Comparison of ENCODE assay signal across 14 cellular contexts in the genomic region with DNA sequence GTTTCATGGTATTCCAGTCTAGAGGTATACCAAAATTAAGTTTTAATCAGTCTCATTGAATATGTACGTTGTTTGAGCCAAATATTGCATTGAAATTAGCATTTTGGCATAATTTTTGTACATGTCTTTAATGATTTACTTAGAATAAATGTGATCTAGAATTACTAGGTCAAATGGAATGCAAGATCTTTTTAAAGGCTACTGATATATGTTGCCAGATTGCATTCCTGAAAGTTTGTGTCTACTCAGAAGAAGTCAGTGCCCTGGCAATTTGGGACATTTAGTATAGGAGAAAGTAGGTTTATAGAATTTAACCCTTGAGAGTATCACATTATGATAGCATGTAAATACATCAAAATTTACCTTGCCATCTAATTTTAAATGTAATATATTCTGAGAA. TPM values are rescaled to one million over a fixed set of nuclear protein-coding genes. Genes with fewer than 3 reads are reported as not detected.
DNase-seq lines count a peak whose midpoint lies in the region; ATAC-seq and TF ChIP-seq lines count a peak whose summit lies in the region.
"Had no signal": no experiment of that assay in that cellular context is flagged by ENCODE, and none has a peak within 500 bp of the region (broad histone marks: within the 10 kb centered on the region; RNA-seq: fewer than 3 reads in every experiment).

No MANE protein-coding gene starts in this region.

- H3K27me3 ChIP-seq in BJ (ENCODE audit: control insufficient read depth, insufficient read depth, low read length) (no peaks in the 10 kb centered on the region), PC-9 (ENCODE audit: insufficient read depth, low read depth) (no peaks in the 10 kb centered on the region)
- H3K27me3 ChIP-seq: neutrophil had no signal

- peaks cover 3% of the 10 kb centered on the region for H3F3A ChIP-seq in PC-9 (ENCODE audit: insufficient read depth, low read depth)

- H3K4me1 ChIP-seq in PC-9 (replicated peaks; ENCODE audit: insufficient read depth): peaks cover 13% of the 10 kb centered on the region

- POLR2A ChIA-PET in BJ (lab: Charles Lee): no interaction called here
- POLR2A ChIA-PET in PC-9 (lab: Charles Lee; ENCODE audit: unreplicated experiment): no interaction called here

- TF ChIP-seq CTCF in BJ (IDR thresholded peaks at IDR 0.05; ENCODE audit: insufficient read depth, low read depth, low read length): no peak
- no peak for TF ChIP-seq CTCF in PC-9 (conservative IDR thresholded peaks at IDR 0.05)
- TF ChIP-seq CTCF in epithelial cell of proximal tubule (conservative IDR thresholded peaks at IDR 0.05; ENCODE audit: low read depth, low read length): no peak
- TF ChIP-seq CTCF in omental fat pad (IDR thresholded peaks at IDR 0.05): no peak

- DNase-seq in BJ (ENCODE audit: low read depth): peak; percentile 19
- DNase-seq in PC-9: peak in 1 of 2 experiments; percentile 78
- DNase-seq in epithelial cell of proximal tubule (ENCODE audit: low read depth): peak; percentile 40
- no peak for DNase-seq in omental fat pad (ENCODE audit: low spot score)
- DNase-seq in DMS153 (lab: John Stamatoyannopoulos, UW): no peak
- DNase-seq in 8988T: no peak
- no peak for DNase-seq in SHP77 (lab: John Stamatoyannopoulos, UW)
- DNase-seq: activated CD8-positive, alpha-beta memory T cell treated with anti-CD3 and anti-CD28 coated beads, Interleukin-2, amount 50 U/mL, for 48 hours; islet precursor cell; NCI-H2227 treated with DMSO at 0.1 percent for 48 hours; stimulated activated naive CD4-positive, alpha-beta T cell had no signal

- H3K4me3 ChIP-seq in BJ (ENCODE audit: low read depth, low read length) (no peak overlapping the region), PC-9 (no peak overlapping the region), epithelial cell of proximal tubule (ENCODE audit: low read depth, low read length) (no peak overlapping the region)

- intact Hi-C loops in PC-9 (cut with micrococcal nuclease; ENCODE audit: unreplicated experiment): loop anchor here (1.0 to 5.0 kb wide), 3 partner anchors 34 to 124 kb away; partner anchors contain the start of gene KMT2E

- H4K20me1 ChIP-seq in PC-9 (ENCODE audit: insufficient read depth): peaks cover 24% of the 10 kb centered on the region

- peaks cover 6% of the 10 kb centered on the region for H3K36me3 ChIP-seq in BJ (ENCODE audit: control insufficient read depth, insufficient read depth, low read length)
- H3K36me3 ChIP-seq in PC-9 (ENCODE audit: low read depth): peaks cover 29% of the 10 kb centered on the region

- no peaks in the 10 kb centered on the region for H3K9me2 ChIP-seq in PC-9 (ENCODE audit: insufficient read depth)

- H2AFZ ChIP-seq in PC-9: no peak overlapping the region

- H3K9me3 ChIP-seq in PC-9 (ENCODE audit: insufficient read depth, low read depth): no peaks in the 10 kb centered on the region
- H3K9me3 ChIP-seq: neutrophil had no signal

- H3K27ac ChIP-seq in PC-9: peak overlapping the region; percentile 31
- H3K27ac ChIP-seq: neutrophil, VCaP had no signal

- no TSS peak for BruUV-seq in PC-9 (replicated peaks; lab: Mats Ljungman, UMichigan)

- H3K79me2 ChIP-seq in PC-9 (ENCODE audit: low read depth): peaks cover 39% of the 10 kb centered on the region

- ATAC-seq in omental fat pad (ENCODE audit: low FRiP score) (peak; percentile 62), GM18868 (IDR thresholded peaks at IDR 0.05; ENCODE audit: unreplicated experiment) (no peak)

- CTCF ChIA-PET in BJ (lab: Yijun Ruan, JAX) (no interaction called here), PC-9 (lab: Charles Lee) (no interaction called here)

- peak overlapping the region; percentile 34 for H3K4me2 ChIP-seq in PC-9

RNA-seq across cellular contexts. Expression of gene KMT2E, which starts 32.4 kb away (rescaled TPM):
- 4.4 and 8.0 TPM in 2 replicates for polyA plus RNA-seq in BJ (2011; rRNA removed)
- polyA minus RNA-seq in BJ (2011; rRNA and poly(A)+ RNA removed): 43.8 and 60.3 TPM in 2 replicates
- 58.6 and 68.1 TPM in 2 replicates for total RNA-seq in PC-9 (2021)
- total RNA-seq in epithelial cell of proximal tubule: 19.8 and 46.4 TPM in 2 replicates
- 100 to 1,000 TPM in 2 of 4 donors, 10 to 100 TPM in 2; 75.3 to 124 (median 101) TPM for total RNA-seq in omental fat pad

Comparison
In these comparisons a context has a peak if more than half of its experiments do, and no peak if none do; other contexts are left out.
1. DNase-seq: peak in BJ (single experiment) and epithelial cell of proximal tubule (single experiment); none in omental fat pad (single experiment), DMS153 (single experiment), 8988T (single experiment) and SHP77 (0 of 2).